In genomic region chr6:34015576-34015975, GRCh38 we compare ENCODE assay signal across 20 cellular contexts.
DNase-seq lines count a peak whose midpoint lies in the region; ATAC-seq and TF ChIP-seq lines count a peak whose summit lies in the region.
"Had no signal": no experiment of that assay in that cellular context is flagged by ENCODE, and none has a peak within 500 bp of the region (broad histone marks: within the 10 kb centered on the region; RNA-seq: fewer than 3 reads in every experiment).

No MANE protein-coding gene starts in this region.

- DNase-seq in G401 (ENCODE audit: low spot score) (peak; percentile 83), choroid plexus epithelial cell (ENCODE audit: low read depth) (peak; percentile 17), T-helper 9 cell (no peak), Right ventricle myocardium superior (no peak), SW480 (ENCODE audit: low spot score) (no peak)
- DNase-seq: activated CD4-positive, alpha-beta memory T cell treated with anti-CD3 and anti-CD28 coated beads, Interleukin-2, amount 10 ng/mL, durations not matched to agents 7 days and 5 days; activated CD4-positive, CD25-positive, alpha-beta regulatory T cell; activated naive CD4-positive, alpha-beta T cell; COR-L47; effector memory CD4-positive, alpha-beta T cell; Kasumi-1; left ventricle myocardium inferior; NCI-H2081 treated with DMSO at 0.1 percent for 48 hours; small intestine; stimulated activated naive CD4-positive, alpha-beta T cell had no signal

- H3K27ac Mint-ChIP-seq in nephron, result peak overlapping the region; percentile 73 to 87 (median 80)
- H3K27ac Mint-ChIP-seq: activated CD4-positive, alpha-beta memory T cell treated with anti-CD3 and anti-CD28 coated beads, Interleukin-2, amount 10 ng/mL, durations not matched to agents 7 days and 5 days; T-helper 2 cell treated with Interferon-gamma antibody and Interleukin-4, amounts not matched to agents 5 μg/mL and 100 μg/mL, for 36 hours had no signal

- H3K4me3 ChIP-seq in choroid plexus epithelial cell (ENCODE audit: low read depth, low read length), result no peak overlapping the region
- H3K4me3 ChIP-seq: esophagus muscularis mucosa, left ventricle myocardium inferior, Peyer's patch had no signal

- H3K36me3 Mint-ChIP-seq in nephron (ENCODE audit: low read depth), result no peaks in the 10 kb centered on the region

- no peaks in the 10 kb centered on the region for H3K9me3 Mint-ChIP-seq in nephron
- H3K9me3 Mint-ChIP-seq: activated CD4-positive, alpha-beta memory T cell treated with anti-CD3 and anti-CD28 coated beads, Interleukin-2, amount 10 ng/mL, durations not matched to agents 7 days and 5 days; T-helper 2 cell treated with Interferon-gamma antibody and Interleukin-4, amounts not matched to agents 5 μg/mL and 100 μg/mL, for 36 hours had no signal

- H3K27me3 Mint-ChIP-seq in nephron (ENCODE audit: low read depth), result no peaks in the 10 kb centered on the region
- H3K27me3 Mint-ChIP-seq: activated CD4-positive, alpha-beta memory T cell treated with anti-CD3 and anti-CD28 coated beads, Interleukin-2, amount 10 ng/mL, durations not matched to agents 7 days and 5 days had no signal

- peak overlapping the region in 2 of 3 experiments; percentile 14 to 49 for H3K4me3 Mint-ChIP-seq in nephron
- H3K4me3 Mint-ChIP-seq: activated CD4-positive, alpha-beta memory T cell treated with anti-CD3 and anti-CD28 coated beads, Interleukin-2, amount 10 ng/mL, durations not matched to agents 7 days and 5 days; T-helper 2 cell treated with Interferon-gamma antibody and Interleukin-4, amounts not matched to agents 5 μg/mL and 100 μg/mL, for 36 hours had no signal

- TF ChIP-seq RAD21 in Ishikawa (IDR thresholded peaks at IDR 0.05; ENCODE audit: low read depth), result no peak

- no peak for ATAC-seq in Right ventricle myocardium superior (ENCODE audit: poor library complexity)

- TF ChIP-seq CTCF in choroid plexus epithelial cell (conservative IDR thresholded peaks at IDR 0.05; ENCODE audit: low read depth, low read length), result no peak
- TF ChIP-seq CTCF in nephron (IDR thresholded peaks at IDR 0.05; ENCODE audit: unreplicated experiment in 3 of 3), result no peak

- in situ Hi-C loops in G401 (cut with HindIII; ENCODE audit: low sequenced_read_pairs), result no loop called here

- H3K4me1 Mint-ChIP-seq in nephron, result peaks cover 24% of the 10 kb centered on the region
- H3K4me1 Mint-ChIP-seq: activated CD4-positive, alpha-beta memory T cell treated with anti-CD3 and anti-CD28 coated beads, Interleukin-2, amount 10 ng/mL, durations not matched to agents 7 days and 5 days had no signal

- TF ChIP-seq EP300 in Ishikawa (IDR thresholded peaks at IDR 0.05; ENCODE audit: borderline replicate concordance), result no peak

- intact Hi-C loops in Right ventricle myocardium superior (cut with DNase I), result no loop called here

TF ChIP-seq in Ishikawa, 13 proteins besides CTCF, POLR2A, EP300 and RAD21:
- TF ChIP-seq YY1 (IDR thresholded peaks at IDR 0.05; ENCODE audit: low read depth) (no peak), TEAD4 (IDR thresholded peaks at IDR 0.05) (0 out of 2 replicates have a peak, but pooled peaks have one; percentile 13)

Comparison
In these comparisons a context has a peak if more than half of its experiments do, and no peak if none do; other contexts are left out.
1. DNase-seq: peak in G401 (single experiment) and choroid plexus epithelial cell (single experiment); none in T-helper 9 cell (single experiment), Right ventricle myocardium superior (single experiment) and SW480 (single experiment).